29 cellular contexts compared by ENCODE assay signal in the genomic region with DNA sequence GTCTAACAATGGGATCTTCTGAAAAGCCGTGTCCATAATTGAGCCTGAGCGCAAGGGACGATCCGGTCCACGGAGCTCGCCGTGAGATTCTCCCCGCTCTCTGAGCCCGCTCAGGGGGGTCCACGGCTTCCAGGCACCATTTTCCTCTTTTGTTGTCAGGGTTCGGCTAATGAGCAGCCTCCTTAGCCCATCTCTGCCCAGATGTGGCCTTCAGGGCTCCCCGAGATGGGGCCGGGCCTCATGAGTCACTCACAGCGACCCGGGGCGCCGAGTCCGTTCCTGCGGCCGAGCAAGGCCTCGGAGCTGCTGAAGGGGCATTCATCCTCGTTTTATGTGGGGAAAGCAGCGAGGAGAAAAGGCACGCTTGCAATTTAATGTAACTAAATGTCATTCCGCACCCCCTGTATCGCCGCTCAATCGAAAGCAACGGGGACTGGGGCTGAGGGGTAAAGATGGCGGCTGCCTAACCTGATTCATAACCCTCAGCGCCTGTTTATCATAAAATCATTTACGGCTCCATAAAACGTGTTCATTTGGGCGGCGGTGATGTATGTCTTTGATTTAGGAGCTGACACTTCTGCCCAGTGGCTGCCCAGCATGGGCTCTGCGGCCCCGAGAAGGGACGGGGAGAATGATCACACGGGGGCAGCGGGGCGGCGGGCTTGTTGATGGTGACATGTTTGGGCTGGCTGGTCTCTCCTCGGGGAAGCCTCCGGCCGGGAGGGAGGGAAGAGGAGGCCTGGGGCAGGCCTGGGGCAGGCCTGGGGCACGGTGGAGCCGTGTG.
"Had no signal": no experiment of that assay in that cellular context is flagged by ENCODE, and none has a peak within 500 bp of the region (broad histone marks: within the 10 kb centered on the region; RNA-seq: fewer than 3 reads in every experiment).

No MANE protein-coding gene starts in this region.

- H3K27ac ChIP-seq: lower lobe of right lung, pancreas, psoas muscle, right atrium auricular region, transverse colon, uterus, VCaP had no signal

- DNase-seq: activated CD4-positive, alpha-beta T cell treated with anti-CD3 and anti-CD28 coated beads for 48 hours; activated CD4-positive, alpha-beta T cell treated with anti-CD3 and anti-CD28 coated beads, Interleukin-2, amount 50 U/mL, for 48 hours; activated CD8-positive, alpha-beta memory T cell treated with anti-CD3 and anti-CD28 coated beads for 24 hours; activated effector memory CD4-positive, alpha-beta T cell treated with anti-CD3 and anti-CD28 coated beads, Interleukin-2, amount 50 U/mL, for 16 hours; activated naive CD4-positive, alpha-beta T cell treated with anti-CD3 and anti-CD28 coated beads, Interleukin-2, amount 10 ng/mL, durations not matched to agents 7 days and 5 days; activated naive CD8-positive, alpha-beta T cell treated with anti-CD3 and anti-CD28 coated beads, Interleukin-2, amount 10 ng/mL, durations not matched to agents 7 days and 5 days; activated T-cell treated with anti-CD3 and anti-CD28 coated beads, Interleukin-2, amount 50 U/mL, for 1 hour; caudate nucleus; cortex of kidney; effector memory CD8-positive, alpha-beta T cell; foreskin fibroblast; head of caudate nucleus; hypothalamus; immature natural killer cell; kidney; left colon; lower lobe of right lung; mesenchymal stem cell; natural killer cell; psoas muscle; stimulated activated naive CD4-positive, alpha-beta T cell treated with Interleukin-2 at 50 U/mL for 16 hours; T-helper 9 cell; transverse colon; uterus had no signal

- H3K4me3 ChIP-seq: lower lobe of right lung, pancreas, psoas muscle, right atrium auricular region, transverse colon, uterus had no signal

- H3K27ac Mint-ChIP-seq: activated naive CD4-positive, alpha-beta T cell treated with anti-CD3 and anti-CD28 coated beads, Interleukin-2, amount 10 ng/mL, durations not matched to agents 7 days and 5 days; activated naive CD8-positive, alpha-beta T cell treated with anti-CD3 and anti-CD28 coated beads, Interleukin-2, amount 10 ng/mL, durations not matched to agents 7 days and 5 days; activated T-helper 1 cell treated with anti-CD3 and anti-CD28 coated beads, Interleukin-12 subunit alpha, Interleukin-12 subunit beta, Interleukin-2, Interleukin-4 antibody, amounts not matched to agents 30 ng/mL and 10 ng/mL and 1 ng/mL, durations not matched to agents 14 hours and 24 hours and 36 hours; effector memory CD8-positive, alpha-beta T cell; immature natural killer cell; natural killer cell; T-helper 1 cell treated with Interleukin-12 subunit alpha and Interleukin-12 subunit beta and Interleukin-4 antibody, amounts not matched to agents 30 μg/mL and 1 μg/mL, for 36 hours had no signal

- H3K9me3 ChIP-seq: lower lobe of right lung, pancreas, psoas muscle, right atrium auricular region, transverse colon, uterus had no signal

- H3K4me1 Mint-ChIP-seq: activated naive CD4-positive, alpha-beta T cell treated with anti-CD3 and anti-CD28 coated beads, Interleukin-2, amount 10 ng/mL, durations not matched to agents 7 days and 5 days; activated naive CD8-positive, alpha-beta T cell treated with anti-CD3 and anti-CD28 coated beads, Interleukin-2, amount 10 ng/mL, durations not matched to agents 7 days and 5 days; immature natural killer cell; natural killer cell had no signal

- H3K9me3 Mint-ChIP-seq: immature natural killer cell had no signal

- H3K4me3 Mint-ChIP-seq: activated naive CD4-positive, alpha-beta T cell treated with anti-CD3 and anti-CD28 coated beads, Interleukin-2, amount 10 ng/mL, durations not matched to agents 7 days and 5 days; activated naive CD8-positive, alpha-beta T cell treated with anti-CD3 and anti-CD28 coated beads, Interleukin-2, amount 10 ng/mL, durations not matched to agents 7 days and 5 days; activated T-helper 1 cell treated with anti-CD3 and anti-CD28 coated beads, Interleukin-12 subunit alpha, Interleukin-12 subunit beta, Interleukin-2, Interleukin-4 antibody, amounts not matched to agents 30 ng/mL and 10 ng/mL and 1 ng/mL, durations not matched to agents 14 hours and 24 hours and 36 hours; effector memory CD8-positive, alpha-beta T cell; immature natural killer cell; natural killer cell; T-helper 1 cell treated with Interleukin-12 subunit alpha and Interleukin-12 subunit beta and Interleukin-4 antibody, amounts not matched to agents 30 μg/mL and 1 μg/mL, for 36 hours had no signal

- H3K27me3 Mint-ChIP-seq: activated naive CD8-positive, alpha-beta T cell treated with anti-CD3 and anti-CD28 coated beads, Interleukin-2, amount 10 ng/mL, durations not matched to agents 7 days and 5 days had no signal

- H3K4me1 ChIP-seq: lower lobe of right lung, pancreas, psoas muscle, right atrium auricular region, transverse colon, uterus had no signal

- H3K36me3 ChIP-seq: lower lobe of right lung, pancreas, right atrium auricular region, transverse colon, uterus had no signal

- H3K36me3 Mint-ChIP-seq: activated naive CD4-positive, alpha-beta T cell treated with anti-CD3 and anti-CD28 coated beads, Interleukin-2, amount 10 ng/mL, durations not matched to agents 7 days and 5 days; activated naive CD8-positive, alpha-beta T cell treated with anti-CD3 and anti-CD28 coated beads, Interleukin-2, amount 10 ng/mL, durations not matched to agents 7 days and 5 days; immature natural killer cell; natural killer cell had no signal

- H3K27me3 ChIP-seq: pancreas, right atrium auricular region had no signal
